Comparison of ENCODE assay signal across 17 cellular contexts in genomic region chr10:79007037-79007842, GRCh38.
DNase-seq lines count a peak whose midpoint lies in the region; ATAC-seq and TF ChIP-seq lines count a peak whose summit lies in the region.
"Had no signal": no experiment of that assay in that cellular context is flagged by ENCODE, and none has a peak within 500 bp of the region (broad histone marks: within the 10 kb centered on the region; RNA-seq: fewer than 3 reads in every experiment).

No MANE protein-coding gene starts in this region.

- TF ChIP-seq CTCF in heart left ventricle (IDR thresholded peaks at IDR 0.05): no peak
- no peak for TF ChIP-seq CTCF in gastrocnemius medialis (IDR thresholded peaks at IDR 0.05 in 4 of 5, conservative IDR thresholded peaks at IDR 0.05 in 1 of 5)
- no peak for TF ChIP-seq CTCF in smooth muscle cell (IDR thresholded peaks at IDR 0.05; ENCODE audit: borderline replicate concordance, insufficient read depth, poor library complexity, severe bottlenecking)

- H3F3A ChIP-seq in smooth muscle cell (ENCODE audit: low read depth): peaks cover 4% of the 10 kb centered on the region

- 84 to 87% (median 85%) methylated on average over 10 of the region's 10 CpGs for WGBS in heart left ventricle, 4 donors
- 91% methylated on average over 10 of the region's 10 CpGs for WGBS in smooth muscle cell (ENCODE audit: low lambda C conversion rate)

- no peaks in the 10 kb centered on the region for H3K9me3 ChIP-seq in heart left ventricle
- no peaks in the 10 kb centered on the region for H3K9me3 ChIP-seq in gastrocnemius medialis
- no peaks in the 10 kb centered on the region for H3K9me3 ChIP-seq in smooth muscle cell (replicated peaks; ENCODE audit: low read depth)
- H3K9me3 ChIP-seq: esophagus muscularis mucosa had no signal

- H3K4me3 ChIP-seq in heart left ventricle: no peak overlapping the region
- H3K4me3 ChIP-seq in gastrocnemius medialis: no peak overlapping the region
- H3K4me3 ChIP-seq in smooth muscle cell: no peak overlapping the region
- H3K4me3 ChIP-seq: esophagus muscularis mucosa had no signal

- H3K4me1 ChIP-seq in heart left ventricle (peaks cover 0 to 19% (median 7%) of the 10 kb centered on the region in 12 donors), gastrocnemius medialis (peaks cover 35 to 41% of the 10 kb centered on the region in 2 donors), smooth muscle cell (ENCODE audit: low read depth) (no peaks in the 10 kb centered on the region)

- no peaks in the 10 kb centered on the region for H3K36me3 ChIP-seq in heart left ventricle
- no peaks in the 10 kb centered on the region for H3K36me3 ChIP-seq in gastrocnemius medialis
- no peaks in the 10 kb centered on the region for H3K36me3 ChIP-seq in smooth muscle cell (ENCODE audit: low read depth)
- H3K36me3 ChIP-seq: esophagus muscularis mucosa had no signal

- peak; percentile 22 for DNase-seq in GDM1 (lab: John Stamatoyannopoulos, UW)
- DNase-seq in OCI-M1 (lab: John Stamatoyannopoulos, UW): peak; percentile 28
- no peak for DNase-seq in heart left ventricle
- peak; percentile 69 to 77 for DNase-seq in gastrocnemius medialis
- DNase-seq in smooth muscle cell (lab: John Stamatoyannopoulos, UW; ENCODE audit: unreplicated experiment): no peak
- no peak for DNase-seq in activated CD4-positive, alpha-beta T cell treated with anti-CD3 and anti-CD28 coated beads for 4 hours
- no peak for DNase-seq in epidermal melanocyte (ENCODE audit: insufficient read length, low spot score)
- DNase-seq: activated CD8-positive, alpha-beta memory T cell treated with anti-CD3 and anti-CD28 coated beads, Interleukin-2, amount 10 ng/mL, durations not matched to agents 7 days and 5 days; activated gamma-delta T cell treated with Interleukin-2 at 50 U/mL for 16 hours; dermis blood vessel endothelial cell; left cardiac atrium; naive B cell; NCI-H524 treated with DMSO at 0.1 percent for 48 hours had no signal

- no peak overlapping the region for H2AFZ ChIP-seq in smooth muscle cell (ENCODE audit: low read depth)

- ATAC-seq in heart left ventricle (peak in 3 of 4 donors; percentile 9 to 49 (median 23)), gastrocnemius medialis (peak; percentile 60 to 73), GM21423 (IDR thresholded peaks at IDR 0.05; ENCODE audit: unreplicated experiment) (no peak)
- ATAC-seq: activated CD8-positive, alpha-beta memory T cell treated with anti-CD3 and anti-CD28 coated beads, Interleukin-2, amount 10 ng/mL, durations not matched to agents 7 days and 5 days had no signal

- H4K20me1 ChIP-seq in smooth muscle cell (ENCODE audit: low read depth): no peaks in the 10 kb centered on the region

- no peak overlapping the region for H3K9ac ChIP-seq in smooth muscle cell (ENCODE audit: low read depth)
- H3K9ac ChIP-seq: KMS-11 had no signal

- in situ Hi-C loops in gastrocnemius medialis (cut with MboI; ENCODE audit: low sequenced_read_pairs in 4 of 4): no loop called here

- TF ChIP-seq POLR2A in heart left ventricle (IDR thresholded peaks at IDR 0.05) (no peak), gastrocnemius medialis (IDR thresholded peaks at IDR 0.05) (no peak)

- H3K79me2 ChIP-seq in smooth muscle cell (ENCODE audit: low read depth): no peaks in the 10 kb centered on the region

- H3K4me2 ChIP-seq in smooth muscle cell: no peak overlapping the region
- H3K4me2 ChIP-seq: KMS-11 had no signal

- H3K27me3 ChIP-seq in heart left ventricle: no peaks in the 10 kb centered on the region
- H3K27me3 ChIP-seq in gastrocnemius medialis: no peaks in the 10 kb centered on the region
- no peaks in the 10 kb centered on the region for H3K27me3 ChIP-seq in smooth muscle cell (ENCODE audit: low read depth)
- H3K27me3 ChIP-seq: esophagus muscularis mucosa had no signal

- intact Hi-C loops in heart left ventricle (cut with DNase I) (no loop called here), gastrocnemius medialis (cut with DNase I; ENCODE audit: low total_unique reads) (loop anchor here (5.0 kb wide), 1 partner anchor 145 kb away; no protein-coding TSS in a partner anchor)

- H3K27ac ChIP-seq in heart left ventricle: no peak overlapping the region
- peak overlapping the region; percentile 62 to 86 (median 82) for H3K27ac ChIP-seq in gastrocnemius medialis
- no peak overlapping the region for H3K27ac ChIP-seq in smooth muscle cell (ENCODE audit: low read depth)
- H3K27ac ChIP-seq: esophagus muscularis mucosa, KMS-11, RWPE1 had no signal

Comparison
In these comparisons a context has a peak if more than half of its experiments do, and no peak if none do; other contexts are left out.
1. DNase-seq: peak in GDM1 (single experiment), OCI-M1 (single experiment) and gastrocnemius medialis (2 of 2); none in heart left ventricle (0 of 5), smooth muscle cell (single experiment), activated CD4-positive, alpha-beta T cell treated with anti-CD3 and anti-CD28 coated beads for 4 hours (0 of 2) and epidermal melanocyte (single experiment).
2. H3K27ac ChIP-seq: peak in gastrocnemius medialis (4 of 4); none in heart left ventricle (0 of 12) and smooth muscle cell (single experiment).